In the genomic region with DNA sequence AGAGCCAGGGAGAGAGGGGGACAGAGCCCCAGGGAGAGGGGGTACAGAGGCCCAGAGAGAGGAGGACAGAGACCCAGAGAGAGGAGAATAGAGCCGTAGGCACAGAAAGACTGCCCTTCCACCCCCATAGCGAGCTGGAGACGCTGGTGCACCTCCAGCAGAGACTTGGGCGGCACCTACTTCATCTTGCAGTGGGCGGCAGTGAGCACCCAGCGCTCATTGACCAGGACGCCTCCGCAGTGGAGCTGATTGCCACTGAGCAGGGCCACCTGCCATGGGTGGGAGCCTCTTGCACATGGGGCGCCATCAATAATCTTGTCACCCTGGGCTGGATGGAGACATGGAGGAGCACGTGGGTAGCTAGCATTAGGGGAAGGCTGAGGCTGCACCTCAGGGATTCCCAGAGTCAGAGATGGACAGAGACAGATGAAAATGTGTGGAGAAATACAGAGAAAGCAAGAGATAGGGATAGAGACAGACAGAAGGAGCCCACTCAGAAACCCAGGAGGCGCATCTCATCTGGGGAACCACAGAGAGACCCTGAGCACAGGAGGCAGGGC, we compare ENCODE assay signal across 1 cellular context.
TF ChIP-seq lines count a peak whose summit lies in the region.

No MANE protein-coding gene starts in this region.

TF ChIP-seq in SK-N-SH treated with all-trans-retinoic acid at 6 μM for 48 hours, 23 proteins besides CTCF, POLR2A, EP300 and RAD21 (continued from another document):
- TF ChIP-seq CREB5 (CRISPR knock-in tag; IDR thresholded peaks at IDR 0.05; ENCODE audit: low read depth) (no peak), ZC3H10 (CRISPR knock-in tag; IDR thresholded peaks at IDR 0.05) (no peak), ZFP30 (CRISPR knock-in tag; IDR thresholded peaks at IDR 0.05) (no peak), ISL1 (CRISPR knock-in tag; IDR thresholded peaks at IDR 0.05) (no peak), OSR1 (CRISPR knock-in tag; IDR thresholded peaks at IDR 0.05) (no peak), ZNF8 (CRISPR knock-in tag; IDR thresholded peaks at IDR 0.05) (no peak), BACH2 (CRISPR knock-in tag; IDR thresholded peaks at IDR 0.05; ENCODE audit: borderline replicate concordance) (no peak), TSHZ2 (CRISPR knock-in tag; IDR thresholded peaks at IDR 0.05) (no peak)
